Comparison of ENCODE assay signal across 19 cellular contexts in the genomic region with DNA sequence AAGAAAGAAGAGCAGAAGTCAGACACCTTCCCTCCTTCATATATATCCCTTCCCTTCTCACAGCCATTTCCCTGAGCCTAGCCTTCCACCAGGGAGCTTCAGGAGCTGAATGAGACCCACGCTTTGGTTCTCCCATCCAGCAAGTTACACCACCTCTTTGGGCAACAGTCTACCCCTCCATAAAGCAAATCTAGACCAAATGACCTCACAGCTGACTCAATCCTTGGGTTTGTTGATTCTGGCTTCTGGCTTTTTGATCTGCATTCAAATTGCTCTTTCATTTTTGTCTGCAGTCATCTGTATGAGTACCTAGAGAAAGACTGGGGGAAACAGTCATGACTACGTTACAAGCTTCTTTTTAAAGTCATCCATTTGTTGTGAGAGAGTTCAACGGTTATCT.
DNase-seq lines count a peak whose midpoint lies in the region; ATAC-seq, FAIRE-seq and TF ChIP-seq lines count a peak whose summit lies in the region.
"Had no signal": no experiment of that assay in that cellular context is flagged by ENCODE, and none has a peak within 500 bp of the region (broad histone marks: within the 10 kb centered on the region; RNA-seq: fewer than 3 reads in every experiment).

No MANE protein-coding gene starts in this region.

- no peaks in the 10 kb centered on the region for H3K36me3 ChIP-seq in HepG2 (replicated peaks in 1 of 2; ENCODE audit: control insufficient read depth in 1 of 2, insufficient read depth in 2 of 2, low read length in 2 of 2)
- H3K36me3 ChIP-seq in right lobe of liver = no peaks in the 10 kb centered on the region

- H3K9me3 ChIP-seq in HepG2 (ENCODE audit: low read length) = no peaks in the 10 kb centered on the region
- H3K9me3 ChIP-seq in right lobe of liver = no peaks in the 10 kb centered on the region

- no peak for TF ChIP-seq POLR2A in HepG2 (IDR thresholded peaks at IDR 0.05; ENCODE audit: insufficient read depth in 1 of 2, low read depth in 2 of 2, low read length in 2 of 2)
- TF ChIP-seq POLR2A in right lobe of liver (IDR thresholded peaks at IDR 0.05) = no peak

- no peak overlapping the region for H3K27ac Mint-ChIP-seq in activated CD8-positive, alpha-beta memory T cell treated with anti-CD3 and anti-CD28 coated beads, Interleukin-2, amount 10 ng/mL, durations not matched to agents 7 days and 5 days
- H3K27ac Mint-ChIP-seq: CD4-positive, alpha-beta T cell had no signal

- H4K20me1 ChIP-seq in HepG2 (ENCODE audit: insufficient read depth, low read length) = no peaks in the 10 kb centered on the region

- CTCF ChIA-PET in HepG2 (lab: Yijun Ruan, JAX; ENCODE audit: low intra/inter-chr PET ratio, low total read pairs) = no interaction called here
- CTCF ChIA-PET in activated CD8-positive, alpha-beta memory T cell treated with anti-CD3 and anti-CD28 coated beads, Interleukin-2, amount 10 ng/mL, durations not matched to agents 7 days and 5 days (lab: Charles Lee) = no interaction called here

- 0 out of 2 replicates have a peak, but pooled peaks cover 6% of the 10 kb centered on the region for H3K4me1 ChIP-seq in HepG2 (ENCODE audit: insufficient read depth, low read length)
- no peaks in the 10 kb centered on the region for H3K4me1 ChIP-seq in right lobe of liver

- TF ChIP-seq RAD21 in HepG2 (CRISPR knock-in tag; IDR thresholded peaks at IDR 0.05) = no peak

- no peak overlapping the region for H3K27ac ChIP-seq in HepG2 (ENCODE audit: extremely low read length, insufficient read depth, low read length)
- no peak overlapping the region for H3K27ac ChIP-seq in right lobe of liver

- H3K36me3 Mint-ChIP-seq in activated CD8-positive, alpha-beta memory T cell treated with anti-CD3 and anti-CD28 coated beads, Interleukin-2, amount 10 ng/mL, durations not matched to agents 7 days and 5 days = no peaks in the 10 kb centered on the region

- in situ Hi-C loops in HepG2 (cut with HindIII; ENCODE audit: extremely low pct_ligation_motif_present, low pct_unique_long_range_greater_than_20kb) = no loop called here
- in situ Hi-C loops in astrocyte of the cerebellum (cut with HindIII; ENCODE audit: low sequenced_read_pairs) = no loop called here

- no peak overlapping the region for H3K9ac ChIP-seq in HepG2 (ENCODE audit: insufficient read depth, low read depth, low read length)

- H3K4me2 ChIP-seq in HepG2 (ENCODE audit: low read depth, low read length) = no peak overlapping the region

- H3K4me1 Mint-ChIP-seq in activated CD8-positive, alpha-beta memory T cell treated with anti-CD3 and anti-CD28 coated beads, Interleukin-2, amount 10 ng/mL, durations not matched to agents 7 days and 5 days = no peaks in the 10 kb centered on the region

- BruUV-seq in HepG2 (replicated peaks; lab: Mats Ljungman, UMichigan) = no TSS peak

- POLR2A ChIA-PET in HepG2 (lab: Yijun Ruan, JAX) = no interaction called here

- H3K4me3 Mint-ChIP-seq in activated CD8-positive, alpha-beta memory T cell treated with anti-CD3 and anti-CD28 coated beads, Interleukin-2, amount 10 ng/mL, durations not matched to agents 7 days and 5 days = no peak overlapping the region
- H3K4me3 Mint-ChIP-seq: CD4-positive, alpha-beta T cell had no signal

- H2AFZ ChIP-seq in HepG2 (ENCODE audit: low read length) = no peak overlapping the region

- peaks cover 0 to 5% of the 10 kb centered on the region in 2 experiments; a peak in 1 of 5 replicates for H3K27me3 ChIP-seq in HepG2 (ENCODE audit: control insufficient read depth in 1 of 2, insufficient read depth in 2 of 2, low read length in 2 of 2)
- no peaks in the 10 kb centered on the region for H3K27me3 ChIP-seq in right lobe of liver

- FAIRE-seq in HepG2 (lab: Jason Lieb, UNC) = no peak
- FAIRE-seq: G401.6, GM12892, GM19239, RCC 7860 had no signal

- ATAC-seq in HepG2 (no peak), right lobe of liver (no peak), HG03025 (IDR thresholded peaks at IDR 0.05; ENCODE audit: low FRiP score, unreplicated experiment) (no peak)
- no peak for ATAC-seq in activated CD8-positive, alpha-beta memory T cell treated with anti-CD3 and anti-CD28 coated beads, Interleukin-2, amount 10 ng/mL, durations not matched to agents 7 days and 5 days

- H3K4me3 ChIP-seq in HepG2 (replicated peaks in 1 of 3; ENCODE audit: insufficient read depth in 1 of 3, low read depth in 2 of 3, low read length in 3 of 3) (no peak overlapping the region), right lobe of liver (no peak overlapping the region), astrocyte of the cerebellum (ENCODE audit: low read depth, low read length) (no peak overlapping the region)

- intact Hi-C loops in HepG2 (cut with micrococcal nuclease; ENCODE audit: unreplicated experiment) (no loop called here), right lobe of liver (cut with DNase I) (no loop called here)

- H3K27me3 Mint-ChIP-seq in activated CD8-positive, alpha-beta memory T cell treated with anti-CD3 and anti-CD28 coated beads, Interleukin-2, amount 10 ng/mL, durations not matched to agents 7 days and 5 days = peaks cover 9% of the 10 kb centered on the region

- TF ChIP-seq CTCF in HepG2 (CRISPR knock-in tag; IDR thresholded peaks at IDR 0.05) (no peak), right lobe of liver (IDR thresholded peaks at IDR 0.05) (no peak), astrocyte of the cerebellum (IDR thresholded peaks at IDR 0.05; ENCODE audit: low read depth, low read length, missing control alignments) (no peak)

- WGBS in HepG2 (ENCODE audit: low lambda C conversion rate) = 3% methylated on average over 3 of the region's 3 CpGs
- 41% methylated on average over 3 of the region's 3 CpGs for WGBS in right lobe of liver (ENCODE audit: insufficient coverage, low coverage, low lambda C conversion rate, missing lambda C conversion rate)

- TF ChIP-seq EP300 in HepG2 (IDR thresholded peaks at IDR 0.05; ENCODE audit: low read depth in 2 of 2, low read length in 2 of 2) = no peak
- TF ChIP-seq EP300 in HepG2 (CRISPR knock-in tag; IDR thresholded peaks at IDR 0.05; ENCODE audit: borderline replicate concordance) = no peak

- no peaks in the 10 kb centered on the region for H3K9me3 Mint-ChIP-seq in activated CD8-positive, alpha-beta memory T cell treated with anti-CD3 and anti-CD28 coated beads, Interleukin-2, amount 10 ng/mL, durations not matched to agents 7 days and 5 days (ENCODE audit: low read depth)
- H3K9me3 Mint-ChIP-seq: CD4-positive, alpha-beta T cell had no signal

- DNase-seq in HepG2 (ENCODE audit: low spot score) (peak; percentile 19), right lobe of liver (no peak), astrocyte of the cerebellum (ENCODE audit: low read depth) (peak; percentile 3), fibroblast of peridontal ligament (ENCODE audit: extremely low read depth) (peak; percentile 40), stromal cell of bone marrow (ENCODE audit: low read depth) (peak; percentile 73), NCI-H2171 (lab: John Stamatoyannopoulos, UW) (no peak)
- DNase-seq in activated CD8-positive, alpha-beta memory T cell treated with anti-CD3 and anti-CD28 coated beads, Interleukin-2, amount 10 ng/mL, durations not matched to agents 7 days and 5 days = no peak
- DNase-seq: Calu3; CD4-positive, alpha-beta T cell; DMS79; GOT3; NCI-H187 treated with DMSO at 0.1 percent for 48 hours; NCI-H446 treated with DMSO at 0.1 percent for 48 hours; SHP77 treated with DMSO at 0.1 percent for 48 hours had no signal

- no peaks in the 10 kb centered on the region for H3K79me2 ChIP-seq in HepG2 (ENCODE audit: insufficient read depth, low read length)

TF ChIP-seq in HepG2, 621 proteins besides CTCF, POLR2A, EP300 and RAD21:
- TF ChIP-seq ZNF772 (CRISPR knock-in tag; IDR thresholded peaks at IDR 0.05) (no peak), ZBTB7B (CRISPR knock-in tag; IDR thresholded peaks at IDR 0.05) (no peak)
- TF ChIP-seq, protein P1, sequence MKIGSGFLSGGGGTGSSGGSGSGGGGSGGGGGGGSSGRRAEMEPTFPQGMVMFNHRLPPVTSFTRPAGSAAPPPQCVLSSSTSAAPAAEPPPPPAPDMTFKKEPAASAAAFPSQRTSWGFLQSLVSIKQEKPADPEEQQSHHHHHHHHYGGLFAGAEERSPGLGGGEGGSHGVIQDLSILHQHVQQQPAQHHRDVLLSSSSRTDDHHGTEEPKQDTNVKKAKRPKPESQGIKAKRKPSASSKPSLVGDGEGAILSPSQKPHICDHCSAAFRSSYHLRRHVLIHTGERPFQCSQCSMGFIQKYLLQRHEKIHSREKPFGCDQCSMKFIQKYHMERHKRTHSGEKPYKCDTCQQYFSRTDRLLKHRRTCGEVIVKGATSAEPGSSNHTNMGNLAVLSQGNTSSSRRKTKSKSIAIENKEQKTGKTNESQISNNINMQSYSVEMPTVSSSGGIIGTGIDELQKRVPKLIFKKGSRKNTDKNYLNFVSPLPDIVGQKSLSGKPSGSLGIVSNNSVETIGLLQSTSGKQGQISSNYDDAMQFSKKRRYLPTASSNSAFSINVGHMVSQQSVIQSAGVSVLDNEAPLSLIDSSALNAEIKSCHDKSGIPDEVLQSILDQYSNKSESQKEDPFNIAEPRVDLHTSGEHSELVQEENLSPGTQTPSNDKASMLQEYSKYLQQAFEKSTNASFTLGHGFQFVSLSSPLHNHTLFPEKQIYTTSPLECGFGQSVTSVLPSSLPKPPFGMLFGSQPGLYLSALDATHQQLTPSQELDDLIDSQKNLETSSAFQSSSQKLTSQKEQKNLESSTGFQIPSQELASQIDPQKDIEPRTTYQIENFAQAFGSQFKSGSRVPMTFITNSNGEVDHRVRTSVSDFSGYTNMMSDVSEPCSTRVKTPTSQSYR (CRISPR knock-in tag; IDR thresholded peaks at IDR 0.05; ENCODE audit: borderline replicate concordance) = no peak

Comparison
In these comparisons a context has a peak if more than half of its experiments do, and no peak if none do; other contexts are left out.
1. DNase-seq: peak in HepG2 (single experiment), astrocyte of the cerebellum (single experiment), fibroblast of peridontal ligament (single experiment) and stromal cell of bone marrow (single experiment); none in right lobe of liver (0 of 3), activated CD8-positive, alpha-beta memory T cell treated with anti-CD3 and anti-CD28 coated beads, Interleukin-2, amount 10 ng/mL, durations not matched to agents 7 days and 5 days (single experiment) and NCI-H2171 (single experiment).